Comparison of ENCODE assay signal across 9 cellular contexts in genomic region chr11:20397281-20397680, GRCh38. TPM values are rescaled to one million over a fixed set of nuclear protein-coding genes. Genes with fewer than 3 reads are reported as not detected.
DNase-seq lines count a peak whose midpoint lies in the region; TF ChIP-seq lines count a peak whose summit lies in the region.
"Had no signal": no experiment of that assay in that cellular context is flagged by ENCODE, and none has a peak within 500 bp of the region (broad histone marks: within the 10 kb centered on the region; RNA-seq: fewer than 3 reads in every experiment).

No MANE protein-coding gene starts in this region.

- H3K36me3 ChIP-seq in SK-N-MC (ENCODE audit: insufficient read depth, low read length), result peaks cover 36% of the 10 kb centered on the region

- no peak overlapping the region for H3K4me3 ChIP-seq in SK-N-MC

- no peak overlapping the region for H3K9ac ChIP-seq in SK-N-MC (ENCODE audit: insufficient read length)

- POLR2A ChIA-PET in HEK293T (lab: Yijun Ruan, JAX), result interaction anchor here (0.7 to 1.1 kb wide), 2 partner anchors 9 kb away, joined by 3 to 4 read pairs; no protein-coding TSS in a partner anchor

- H3K9me3 ChIP-seq in SK-N-MC (ENCODE audit: low read depth, low read length), result no peaks in the 10 kb centered on the region

- H3K27ac ChIP-seq in SK-N-MC, result no peak overlapping the region

- CTCF ChIA-PET in HEK293T (lab: Yijun Ruan, JAX), result interaction anchor here (0.7 to 2.0 kb wide), 5 partner anchors 9 to 213 kb away, joined by 3 to 9 read pairs (median 4); no protein-coding TSS in a partner anchor

- peak; percentile 56 for TF ChIP-seq CTCF in GM10266 (IDR thresholded peaks at IDR 0.05; ENCODE audit: control insufficient read depth, insufficient read depth, low read depth, missing control alignments)

- DNase-seq in AG08396 (ENCODE audit: low spot score) (peak; percentile 46), GM10266 (ENCODE audit: extremely low spot score) (peak; percentile 27), HEK293T (ENCODE audit: extremely low spot score) (peak; percentile 35), MV-4-11 (lab: John Stamatoyannopoulos, UW) (peak; percentile 66), SK-N-MC (ENCODE audit: low read depth, low spot score) (peak; percentile 26), fibroblast of gingiva (ENCODE audit: low read depth) (peak; percentile 55), renal cortical epithelial cell (ENCODE audit: low read depth) (peak; percentile 66)
- no peak for DNase-seq in stimulated activated CD4-positive, alpha-beta T cell treated with anti-CD3 and anti-CD28 coated beads, Interleukin-4, amount 100 ng/mL, for 24 hours
- DNase-seq: naive B cell had no signal

TF ChIP-seq in HEK293T, 16 proteins besides CTCF, POLR2A, EP300 and RAD21:
- no peak for TF ChIP-seq ARNT (IDR thresholded peaks at IDR 0.05)
- TF ChIP-seq, protein P1, sequence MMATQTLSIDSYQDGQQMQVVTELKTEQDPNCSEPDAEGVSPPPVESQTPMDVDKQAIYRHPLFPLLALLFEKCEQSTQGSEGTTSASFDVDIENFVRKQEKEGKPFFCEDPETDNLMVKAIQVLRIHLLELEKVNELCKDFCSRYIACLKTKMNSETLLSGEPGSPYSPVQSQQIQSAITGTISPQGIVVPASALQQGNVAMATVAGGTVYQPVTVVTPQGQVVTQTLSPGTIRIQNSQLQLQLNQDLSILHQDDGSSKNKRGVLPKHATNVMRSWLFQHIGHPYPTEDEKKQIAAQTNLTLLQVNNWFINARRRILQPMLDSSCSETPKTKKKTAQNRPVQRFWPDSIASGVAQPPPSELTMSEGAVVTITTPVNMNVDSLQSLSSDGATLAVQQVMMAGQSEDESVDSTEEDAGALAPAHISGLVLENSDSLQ (IDR thresholded peaks at IDR 0.05), result peak; percentile 39

RNA-seq across cellular contexts. Expression of gene PRMT3, which starts 9.8 kb away (rescaled TPM):
- 16.4 and 21.5 TPM in 2 replicates for total RNA-seq in renal cortical epithelial cell

RNA-seq across cellular contexts. Expression of gene HTATIP2, which starts 33.8 kb away (rescaled TPM):
- 84.3 and 86.8 TPM in 2 replicates for total RNA-seq in renal cortical epithelial cell
